ENCODE assay signal across 13 cellular contexts in the genomic region with DNA sequence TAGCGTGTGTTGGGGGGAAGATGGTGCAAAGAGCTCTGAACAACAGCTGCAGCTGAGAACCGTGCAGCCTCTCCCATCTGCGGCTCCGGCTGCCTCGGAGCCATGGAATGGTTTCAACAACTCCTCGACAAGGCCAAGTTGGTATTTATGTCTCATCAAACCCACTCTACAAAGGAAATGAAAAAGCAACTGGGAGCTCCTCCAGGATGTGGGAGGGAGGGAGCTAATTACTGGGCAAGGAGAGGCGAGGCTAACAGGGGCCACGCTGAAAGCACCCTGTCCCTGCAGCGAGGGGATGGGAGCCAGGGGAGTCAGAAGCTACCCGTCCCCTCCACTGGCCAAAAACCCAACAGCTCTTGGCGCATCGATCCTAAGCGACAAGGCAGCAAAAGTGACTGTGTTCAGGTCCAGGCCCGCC.
DNase-seq lines count a peak whose midpoint lies in the region; ATAC-seq and TF ChIP-seq lines count a peak whose summit lies in the region.
"Had no signal": no experiment of that assay in that cellular context is flagged by ENCODE, and none has a peak within 500 bp of the region (broad histone marks: within the 10 kb centered on the region; RNA-seq: fewer than 3 reads in every experiment).

No MANE protein-coding gene starts in this region.

- no peaks in the 10 kb centered on the region for H3K9me3 Mint-ChIP-seq in activated CD8-positive, alpha-beta T cell treated with anti-CD3 and anti-CD28 coated beads for 36 hours
- H3K9me3 Mint-ChIP-seq: type B pancreatic cell had no signal

- no peaks in the 10 kb centered on the region for H3K4me1 Mint-ChIP-seq in activated CD8-positive, alpha-beta T cell treated with anti-CD3 and anti-CD28 coated beads for 36 hours (ENCODE audit: low read depth)

- peak overlapping the region; percentile 63 for H3K4me2 ChIP-seq in fibroblast of lung (ENCODE audit: extremely low read depth, insufficient read depth, low read length)
- H3K4me2 ChIP-seq: PC-9 had no signal

- no peak for TF ChIP-seq CTCF in fibroblast of lung (conservative IDR thresholded peaks at IDR 0.05 in 1 of 2, IDR thresholded peaks at IDR 0.05 in 1 of 2; ENCODE audit: low read depth in 1 of 2, low read length in 2 of 2)
- TF ChIP-seq CTCF in activated CD8-positive, alpha-beta T cell treated with anti-CD3 and anti-CD28 coated beads for 36 hours (IDR thresholded peaks at IDR 0.05): no peak

- H3K9ac ChIP-seq in fibroblast of lung (ENCODE audit: insufficient read depth, low read length): no peak overlapping the region

- intact Hi-C loops in activated CD8-positive, alpha-beta T cell treated with anti-CD3 and anti-CD28 coated beads for 36 hours (cut with micrococcal nuclease): no loop called here

- no peak overlapping the region for H3K4me3 Mint-ChIP-seq in activated CD8-positive, alpha-beta T cell treated with anti-CD3 and anti-CD28 coated beads for 36 hours
- H3K4me3 Mint-ChIP-seq: type B pancreatic cell had no signal

- peak overlapping the region; percentile 58 for H3K27ac ChIP-seq in fibroblast of lung (ENCODE audit: insufficient read depth, low read length)
- H3K27ac ChIP-seq: coronary artery, neutrophil, PC-9 had no signal

- no peaks in the 10 kb centered on the region for H4K20me1 ChIP-seq in fibroblast of lung (ENCODE audit: control insufficient read depth, extremely low read depth, insufficient read depth, low read length)

- H3K36me3 ChIP-seq in fibroblast of lung (ENCODE audit: control insufficient read depth, insufficient read depth, low read length): peaks cover 4% of the 10 kb centered on the region
- H3K36me3 ChIP-seq: neutrophil had no signal

- H3K4me3 ChIP-seq in fibroblast of lung (replicated peaks in 1 of 4; ENCODE audit: control extremely low read depth in 1 of 4, insufficient read depth in 1 of 4, low read depth in 3 of 4, low read length in 4 of 4): no peak overlapping the region
- H3K4me3 ChIP-seq: coronary artery, PC-9 had no signal

- H3K36me3 Mint-ChIP-seq in activated CD8-positive, alpha-beta T cell treated with anti-CD3 and anti-CD28 coated beads for 36 hours (ENCODE audit: low read depth): no peaks in the 10 kb centered on the region

- ATAC-seq in HG03520 (IDR thresholded peaks at IDR 0.05; ENCODE audit: unreplicated experiment): no peak
- no peak for ATAC-seq in activated CD8-positive, alpha-beta T cell treated with anti-CD3 and anti-CD28 coated beads for 36 hours

- H3K9me3 ChIP-seq in fibroblast of lung (ENCODE audit: control insufficient read depth, insufficient read depth, low read depth, low read length): no peaks in the 10 kb centered on the region
- H3K9me3 ChIP-seq: neutrophil had no signal

- H3K27me3 ChIP-seq in fibroblast of lung (ENCODE audit: control insufficient read depth, insufficient read depth, low read length): no peaks in the 10 kb centered on the region
- H3K27me3 ChIP-seq: neutrophil had no signal

- no peaks in the 10 kb centered on the region for H3K27me3 Mint-ChIP-seq in activated CD8-positive, alpha-beta T cell treated with anti-CD3 and anti-CD28 coated beads for 36 hours
- H3K27me3 Mint-ChIP-seq: type B pancreatic cell had no signal

- no peak overlapping the region for H2AFZ ChIP-seq in fibroblast of lung (ENCODE audit: low read length)
- H2AFZ ChIP-seq: PC-9 had no signal

- CTCF ChIA-PET in activated CD8-positive, alpha-beta T cell treated with anti-CD3 and anti-CD28 coated beads for 36 hours (lab: Charles Lee): interaction anchor here (2.5 kb wide), 1 partner anchor 75 kb away, joined by 5 read pairs; no protein-coding TSS in a partner anchor

- POLR2A ChIA-PET in activated CD8-positive, alpha-beta T cell treated with anti-CD3 and anti-CD28 coated beads for 36 hours (lab: Charles Lee): interaction anchor here (0.8 kb wide), 1 partner anchor 93 kb away, joined by 3 read pairs; no protein-coding TSS in a partner anchor

- no peaks in the 10 kb centered on the region for H3K79me2 ChIP-seq in fibroblast of lung (ENCODE audit: control insufficient read depth, insufficient read depth, low read length)

- H3K27ac Mint-ChIP-seq in activated CD8-positive, alpha-beta T cell treated with anti-CD3 and anti-CD28 coated beads for 36 hours: no peak overlapping the region
- H3K27ac Mint-ChIP-seq: type B pancreatic cell had no signal

- peaks cover 9% of the 10 kb centered on the region for H3K4me1 ChIP-seq in fibroblast of lung (ENCODE audit: control insufficient read depth, extremely low read depth, insufficient read depth, low read length)

- DNase-seq in Ammon's horn (ENCODE audit: low spot score): peak; percentile 82
- DNase-seq in NCI-H2227 (lab: John Stamatoyannopoulos, UW; ENCODE audit: unreplicated experiment): peak; percentile 76
- DNase-seq in fibroblast of lung (ENCODE audit: low read depth in 2 of 2): peak; percentile 86 to 88
- peak in 32 of 56 donors; percentile 9 to 71 (median 34) for DNase-seq in nucleus accumbens (lab: John Stamatoyannopoulos, UW)
- DNase-seq in germinal center (ENCODE audit: low spot score): no peak
- no peak for DNase-seq in NCI-H1417 treated with DMSO at 0.1 percent for 48 hours (lab: John Stamatoyannopoulos, UW)
- DNase-seq in activated CD8-positive, alpha-beta T cell treated with anti-CD3 and anti-CD28 coated beads for 36 hours: no peak
- DNase-seq: NCI-H1436, PC-9 had no signal

Comparison
In these comparisons a context has a peak if more than half of its experiments do, and no peak if none do; other contexts are left out.
1. DNase-seq: peak in Ammon's horn (single experiment), NCI-H2227 (single experiment), fibroblast of lung (2 of 2) and nucleus accumbens (32 of 56); none in germinal center (single experiment), NCI-H1417 treated with DMSO at 0.1 percent for 48 hours (single experiment) and activated CD8-positive, alpha-beta T cell treated with anti-CD3 and anti-CD28 coated beads for 36 hours (single experiment).